ENCODE assay signal across 1 cellular context in the genomic region with DNA sequence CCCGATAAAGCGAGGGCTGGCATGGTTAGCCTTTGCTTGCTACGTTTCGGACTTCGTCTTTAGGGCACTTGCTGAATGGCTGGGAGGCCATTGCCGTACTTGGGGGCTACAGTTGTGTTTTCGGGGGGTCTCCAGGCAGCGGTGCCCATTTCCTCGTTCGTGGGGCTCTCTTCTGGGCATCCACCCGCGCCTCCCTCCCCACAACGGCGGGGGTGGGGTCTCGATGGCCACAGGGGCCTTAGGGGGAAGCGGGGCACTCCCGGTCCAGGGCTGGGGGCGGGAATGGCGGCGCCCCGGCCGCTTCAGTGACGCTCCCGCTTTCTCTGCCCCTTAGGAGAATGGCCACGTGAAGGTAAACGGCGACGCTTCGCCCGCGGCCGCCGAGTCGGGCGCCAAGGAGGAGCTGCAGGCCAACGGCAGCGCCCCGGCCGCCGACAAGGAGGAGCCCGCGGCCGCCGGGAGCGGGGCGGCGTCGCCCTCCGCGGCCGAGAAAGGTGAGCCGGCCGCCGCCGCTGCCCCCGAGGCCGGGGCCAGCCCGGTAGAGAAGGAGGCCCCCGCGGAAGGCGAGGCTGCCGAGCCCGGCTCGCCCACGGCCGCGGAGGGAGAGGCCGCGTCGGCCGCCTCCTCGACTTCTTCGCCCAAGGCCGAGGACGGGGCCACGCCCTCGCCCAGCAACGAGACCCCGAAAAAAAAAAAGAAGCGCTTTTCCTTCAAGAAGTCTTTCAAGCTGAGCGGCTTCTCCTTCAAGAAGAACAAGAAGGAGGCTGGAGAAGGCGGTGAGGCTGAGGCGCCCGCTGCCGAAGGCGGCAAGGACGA.
TF ChIP-seq lines count a peak whose summit lies in the region.

No MANE protein-coding gene starts in this region.

TF ChIP-seq in GM23338, 12 proteins besides CTCF, POLR2A, EP300 and RAD21 (continued from another document):
- TF ChIP-seq REST (IDR thresholded peaks at IDR 0.05; ENCODE audit: unreplicated experiment), result no peak
